Comparison of ENCODE assay signal across 9 cellular contexts in genomic region chr3:188687389-188687788, GRCh38.
DNase-seq lines count a peak whose midpoint lies in the region; ATAC-seq and TF ChIP-seq lines count a peak whose summit lies in the region.
"Had no signal": no experiment of that assay in that cellular context is flagged by ENCODE, and none has a peak within 500 bp of the region (broad histone marks: within the 10 kb centered on the region; RNA-seq: fewer than 3 reads in every experiment).

No MANE protein-coding gene starts in this region.

- H3K4me1 Mint-ChIP-seq in stimulated activated naive CD8-positive, alpha-beta T cell treated with anti-CD3 and anti-CD28 coated beads, Interleukin-15, Interleukin-2, amounts not matched to agents 100 ng/mL and 50 ng/mL, for 24 hours (ENCODE audit: low read depth) = peaks cover 70% of the 10 kb centered on the region
- H3K4me1 Mint-ChIP-seq in stimulated activated naive CD8-positive, alpha-beta T cell treated with anti-CD3 and anti-CD28 coated beads, Interleukin-15, amount 100 ng/mL, for 72 hours = peaks cover 18% of the 10 kb centered on the region

- no peaks in the 10 kb centered on the region for H3K27me3 Mint-ChIP-seq in stimulated activated naive CD8-positive, alpha-beta T cell treated with anti-CD3 and anti-CD28 coated beads, Interleukin-15, Interleukin-2, amounts not matched to agents 100 ng/mL and 50 ng/mL, for 24 hours
- no peaks in the 10 kb centered on the region for H3K27me3 Mint-ChIP-seq in stimulated activated naive CD8-positive, alpha-beta T cell treated with anti-CD3 and anti-CD28 coated beads, Interleukin-15, amount 100 ng/mL, for 72 hours

- H3K4me3 Mint-ChIP-seq in stimulated activated naive CD8-positive, alpha-beta T cell treated with anti-CD3 and anti-CD28 coated beads, Interleukin-15, Interleukin-2, amounts not matched to agents 100 ng/mL and 50 ng/mL, for 24 hours = no peak overlapping the region
- no peak overlapping the region for H3K4me3 Mint-ChIP-seq in stimulated activated naive CD8-positive, alpha-beta T cell treated with anti-CD3 and anti-CD28 coated beads, Interleukin-15, amount 100 ng/mL, for 72 hours

- no peak for DNase-seq in stimulated activated naive CD8-positive, alpha-beta T cell treated with anti-CD3 and anti-CD28 coated beads, Interleukin-15, Interleukin-2, amounts not matched to agents 100 U/mL and 50 U/mL, for 24 hours
- DNase-seq in foreskin fibroblast = peak; percentile 71 to 76
- DNase-seq in inferior parietal cortex (ENCODE audit: extremely low spot score) = no peak
- DNase-seq in stimulated activated naive CD8-positive, alpha-beta T cell treated with anti-CD3 and anti-CD28 coated beads, Interleukin-15, amount 100 ng/mL, for 72 hours = no peak
- DNase-seq: NCI-H1694 had no signal

- H3K4me3 ChIP-seq in foreskin fibroblast (ENCODE audit: low read depth in 1 of 2, low read length in 2 of 2) = no peak overlapping the region

- TF ChIP-seq CTCF in foreskin fibroblast (IDR thresholded peaks at IDR 0.05; ENCODE audit: low read depth, low read length) = peak; percentile 33

- H3K27ac Mint-ChIP-seq in stimulated activated naive CD8-positive, alpha-beta T cell treated with anti-CD3 and anti-CD28 coated beads, Interleukin-15, Interleukin-2, amounts not matched to agents 100 ng/mL and 50 ng/mL, for 24 hours = peak overlapping the region; percentile 46
- H3K27ac Mint-ChIP-seq in stimulated activated naive CD8-positive, alpha-beta T cell treated with anti-CD3 and anti-CD28 coated beads, Interleukin-15, amount 100 ng/mL, for 72 hours = no peak overlapping the region

- no peak for ATAC-seq in stimulated activated naive CD8-positive, alpha-beta T cell treated with anti-CD3 and anti-CD28 coated beads, Interleukin-15, Interleukin-2, amounts not matched to agents 100 U/mL and 50 U/mL, for 24 hours
- ATAC-seq in SK-N-SH treated with all-trans-retinoic acid at 6 μM for 48 hours (peak; percentile 45), GM21526 (IDR thresholded peaks at IDR 0.05; ENCODE audit: low FRiP score, unreplicated experiment) (no peak), GM19452 (IDR thresholded peaks at IDR 0.05; ENCODE audit: unreplicated experiment) (no peak)
- ATAC-seq in stimulated activated naive CD8-positive, alpha-beta T cell treated with anti-CD3 and anti-CD28 coated beads, Interleukin-15, amount 100 ng/mL, for 72 hours = no peak

- no peaks in the 10 kb centered on the region for H3K9me3 Mint-ChIP-seq in stimulated activated naive CD8-positive, alpha-beta T cell treated with anti-CD3 and anti-CD28 coated beads, Interleukin-15, Interleukin-2, amounts not matched to agents 100 ng/mL and 50 ng/mL, for 24 hours
- no peaks in the 10 kb centered on the region for H3K9me3 Mint-ChIP-seq in stimulated activated naive CD8-positive, alpha-beta T cell treated with anti-CD3 and anti-CD28 coated beads, Interleukin-15, amount 100 ng/mL, for 72 hours

- no peaks in the 10 kb centered on the region for H3K36me3 Mint-ChIP-seq in stimulated activated naive CD8-positive, alpha-beta T cell treated with anti-CD3 and anti-CD28 coated beads, Interleukin-15, Interleukin-2, amounts not matched to agents 100 ng/mL and 50 ng/mL, for 24 hours (ENCODE audit: low read depth)

TF ChIP-seq in SK-N-SH treated with all-trans-retinoic acid at 6 μM for 48 hours, 23 proteins besides CTCF, POLR2A, EP300 and RAD21:
- TF ChIP-seq TOX (CRISPR knock-in tag; IDR thresholded peaks at IDR 0.05; ENCODE audit: borderline replicate concordance) (no peak), ZNF70 (CRISPR knock-in tag; IDR thresholded peaks at IDR 0.05) (no peak), PPARA (CRISPR knock-in tag; IDR thresholded peaks at IDR 0.05; ENCODE audit: borderline replicate concordance) (no peak), ESRRG (CRISPR knock-in tag; IDR thresholded peaks at IDR 0.05) (no peak), RARB (CRISPR knock-in tag; IDR thresholded peaks at IDR 0.05) (no peak), ZNF8 (CRISPR knock-in tag; IDR thresholded peaks at IDR 0.05) (no peak), SNAI2 (CRISPR knock-in tag; IDR thresholded peaks at IDR 0.05) (no peak), ZFP3 (CRISPR knock-in tag; IDR thresholded peaks at IDR 0.05) (no peak), ZC3H10 (CRISPR knock-in tag; IDR thresholded peaks at IDR 0.05) (no peak), TCF4 (CRISPR knock-in tag; IDR thresholded peaks at IDR 0.05; ENCODE audit: borderline replicate concordance) (no peak), POU6F1 (CRISPR knock-in tag; IDR thresholded peaks at IDR 0.05; ENCODE audit: borderline replicate concordance, low read depth) (no peak), PATZ1 (CRISPR knock-in tag; IDR thresholded peaks at IDR 0.05; ENCODE audit: borderline replicate concordance) (no peak), CSDC2 (CRISPR knock-in tag; IDR thresholded peaks at IDR 0.05) (no peak), TSHZ2 (CRISPR knock-in tag; IDR thresholded peaks at IDR 0.05) (no peak), ZNF565 (CRISPR knock-in tag; conservative IDR thresholded peaks at IDR 0.05; ENCODE audit: low read depth) (no peak), CSRNP3 (CRISPR knock-in tag; IDR thresholded peaks at IDR 0.05) (no peak)
TF ChIP-seq in SK-N-SH treated with all-trans-retinoic acid at 6 μM for 48 hours: peak in this region for 0.

Comparison
In these comparisons a context has a peak if more than half of its experiments do, and no peak if none do; other contexts are left out.
1. DNase-seq: peak in foreskin fibroblast (2 of 2); none in stimulated activated naive CD8-positive, alpha-beta T cell treated with anti-CD3 and anti-CD28 coated beads, Interleukin-15, Interleukin-2, amounts not matched to agents 100 U/mL and 50 U/mL, for 24 hours (single experiment), inferior parietal cortex (single experiment) and stimulated activated naive CD8-positive, alpha-beta T cell treated with anti-CD3 and anti-CD28 coated beads, Interleukin-15, amount 100 ng/mL, for 72 hours (0 of 2).